Comparison of ENCODE assay signal across 15 cellular contexts in genomic region chr14:102218688-102219087, GRCh38.
"Had no signal": no experiment of that assay in that cellular context is flagged by ENCODE, and none has a peak within 500 bp of the region (broad histone marks: within the 10 kb centered on the region; RNA-seq: fewer than 3 reads in every experiment).

No MANE protein-coding gene starts in this region.

- H3K4me3 Mint-ChIP-seq: activated CD4-positive, alpha-beta T cell treated with anti-CD3 and anti-CD28 coated beads, Interleukin-2, amount 10 ng/mL, durations not matched to agents 7 days and 5 days; activated naive CD8-positive, alpha-beta T cell treated with anti-CD3 and anti-CD28 coated beads for 36 hours; activated T-helper 1 cell treated with anti-CD3 and anti-CD28 coated beads, Interleukin-12 subunit alpha, Interleukin-12 subunit beta, Interleukin-2, Interleukin-4 antibody, amounts not matched to agents 30 ng/mL and 10 ng/mL and 1 ng/mL, durations not matched to agents 14 hours and 24 hours and 36 hours; natural killer cell treated with Interleukin-12 subunit alpha and Interleukin-12 subunit beta and Interleukin-15 and Interleukin-18, amount 100 ng/mL, for 72 hours had no signal

- H3K27ac ChIP-seq: body of pancreas, gastrocnemius medialis, right lobe of liver, spleen, stomach, thoracic aorta, upper lobe of right lung had no signal

- H3K27me3 Mint-ChIP-seq: activated CD4-positive, alpha-beta T cell treated with anti-CD3 and anti-CD28 coated beads, Interleukin-2, amount 10 ng/mL, durations not matched to agents 7 days and 5 days; activated naive CD8-positive, alpha-beta T cell treated with anti-CD3 and anti-CD28 coated beads for 36 hours; natural killer cell treated with Interleukin-12 subunit alpha and Interleukin-12 subunit beta and Interleukin-15 and Interleukin-18, amount 100 ng/mL, for 72 hours; progenitor cell of endocrine pancreas had no signal

- DNase-seq: activated CD4-positive, alpha-beta T cell treated with anti-CD3 and anti-CD28 coated beads, Interleukin-2, amount 10 ng/mL, durations not matched to agents 7 days and 5 days; activated naive CD8-positive, alpha-beta T cell treated with anti-CD3 and anti-CD28 coated beads for 36 hours; body of pancreas; erythroblast; gastrocnemius medialis; mucosa of descending colon; right lobe of liver; spleen; stomach; T-helper 2 cell had no signal

- H3K27me3 ChIP-seq: body of pancreas, gastrocnemius medialis, right lobe of liver, spleen, stomach, upper lobe of right lung had no signal

- H3K36me3 ChIP-seq: gastrocnemius medialis had no signal

- H3K4me3 ChIP-seq: body of pancreas, gastrocnemius medialis, mucosa of descending colon, right lobe of liver, spleen, stomach, thoracic aorta, upper lobe of right lung had no signal

- H3K9me3 ChIP-seq: body of pancreas, gastrocnemius medialis, mucosa of descending colon, right lobe of liver, spleen, stomach, thoracic aorta, upper lobe of right lung had no signal

- H3K27ac Mint-ChIP-seq: activated CD4-positive, alpha-beta T cell treated with anti-CD3 and anti-CD28 coated beads, Interleukin-2, amount 10 ng/mL, durations not matched to agents 7 days and 5 days; activated naive CD8-positive, alpha-beta T cell treated with anti-CD3 and anti-CD28 coated beads for 36 hours; activated T-helper 1 cell treated with anti-CD3 and anti-CD28 coated beads, Interleukin-12 subunit alpha, Interleukin-12 subunit beta, Interleukin-2, Interleukin-4 antibody, amounts not matched to agents 30 ng/mL and 10 ng/mL and 1 ng/mL, durations not matched to agents 14 hours and 24 hours and 36 hours; natural killer cell treated with Interleukin-12 subunit alpha and Interleukin-12 subunit beta and Interleukin-15 and Interleukin-18, amount 100 ng/mL, for 72 hours; progenitor cell of endocrine pancreas had no signal

- H3K4me1 ChIP-seq: body of pancreas, right lobe of liver, upper lobe of right lung had no signal

- ATAC-seq: body of pancreas, gastrocnemius medialis, mucosa of descending colon, right lobe of liver, upper lobe of right lung had no signal

- H3K9me3 Mint-ChIP-seq: activated CD4-positive, alpha-beta T cell treated with anti-CD3 and anti-CD28 coated beads, Interleukin-2, amount 10 ng/mL, durations not matched to agents 7 days and 5 days; activated naive CD8-positive, alpha-beta T cell treated with anti-CD3 and anti-CD28 coated beads for 36 hours; activated T-helper 1 cell treated with anti-CD3 and anti-CD28 coated beads, Interleukin-12 subunit alpha, Interleukin-12 subunit beta, Interleukin-2, Interleukin-4 antibody, amounts not matched to agents 30 ng/mL and 10 ng/mL and 1 ng/mL, durations not matched to agents 14 hours and 24 hours and 36 hours; natural killer cell treated with Interleukin-12 subunit alpha and Interleukin-12 subunit beta and Interleukin-15 and Interleukin-18, amount 100 ng/mL, for 72 hours had no signal

- H3K36me3 Mint-ChIP-seq: activated naive CD8-positive, alpha-beta T cell treated with anti-CD3 and anti-CD28 coated beads for 36 hours; natural killer cell treated with Interleukin-12 subunit alpha and Interleukin-12 subunit beta and Interleukin-15 and Interleukin-18, amount 100 ng/mL, for 72 hours had no signal
